Comparison of ENCODE assay signal across 17 cellular contexts in genomic region chr19:888615-889385, GRCh38. TPM values are rescaled to one million over a fixed set of nuclear protein-coding genes. Genes with fewer than 3 reads are reported as not detected.
DNase-seq lines count a peak whose midpoint lies in the region; ATAC-seq, FAIRE-seq and TF ChIP-seq lines count a peak whose summit lies in the region.
"Had no signal": no experiment of that assay in that cellular context is flagged by ENCODE, and none has a peak within 500 bp of the region (broad histone marks: within the 10 kb centered on the region; RNA-seq: fewer than 3 reads in every experiment).

No MANE protein-coding gene starts in this region.

- TF ChIP-seq POLR2A in GM12891 (IDR thresholded peaks at IDR 0.05; ENCODE audit: low read depth, low read length): no peak

- intact Hi-C loops in Caco-2 (cut with micrococcal nuclease; ENCODE audit: unreplicated experiment): no loop called here

- peaks cover 2% of the 10 kb centered on the region for H3K36me3 ChIP-seq in Caco-2 (ENCODE audit: control insufficient read depth, insufficient read depth, low read length)

- H3K4me1 Mint-ChIP-seq in Caco-2 (ENCODE audit: low read depth, unreplicated experiment): no peaks in the 10 kb centered on the region
- peaks cover 8 to 18% (median 10%) of the 10 kb centered on the region in 3 donors for H3K4me1 Mint-ChIP-seq in IgD-negative memory B cell
- peaks cover 17 to 30% (median 27%) of the 10 kb centered on the region in 3 donors for H3K4me1 Mint-ChIP-seq in naive B cell

- ATAC-seq in naive B cell (ENCODE audit: low read depth in 2 of 2) (no peak), HG02759 (IDR thresholded peaks at IDR 0.05; ENCODE audit: unreplicated experiment) (no peak)

- no peak overlapping the region for H3K4me3 ChIP-seq in Caco-2 (ENCODE audit: low read depth, low read length)
- H3K4me3 ChIP-seq: Peyer's patch had no signal

- H3K36me3 Mint-ChIP-seq in Caco-2 (ENCODE audit: insufficient read depth, unreplicated experiment): peaks cover 38% of the 10 kb centered on the region
- no peaks in the 10 kb centered on the region for H3K36me3 Mint-ChIP-seq in IgD-negative memory B cell
- H3K36me3 Mint-ChIP-seq in naive B cell: no peaks in the 10 kb centered on the region

- no peak overlapping the region for H3K4me3 Mint-ChIP-seq in Caco-2 (ENCODE audit: unreplicated experiment)
- peak overlapping the region in 2 of 4 donors; percentile 72 to 96 for H3K4me3 Mint-ChIP-seq in IgD-negative memory B cell
- peak overlapping the region in 6 of 8 donors; percentile 9 to 70 (median 38) for H3K4me3 Mint-ChIP-seq in naive B cell

- H3K4me1 ChIP-seq in Caco-2: peaks cover 11% of the 10 kb centered on the region

- POLR2A ChIA-PET in Caco-2 (lab: Charles Lee): no interaction called here

- no peak for DNase-seq in Caco-2
- peak; percentile 22 for DNase-seq in activated CD8-positive, alpha-beta memory T cell treated with anti-CD3 and anti-CD28 coated beads, Interleukin-2, amount 50 U/mL, for 1 hour (ENCODE audit: extremely low read depth)
- DNase-seq in naive B cell: no peak
- no peak for DNase-seq in GM12891 (ENCODE audit: insufficient read length, low spot score)
- DNase-seq in SW480 (ENCODE audit: low spot score): no peak
- DNase-seq: NCI-H2171, Peyer's patch, posterior cingulate gyrus had no signal

- CTCF ChIA-PET in Caco-2 (lab: Charles Lee): interaction anchor here (0.6 kb wide), 1 partner anchor 89 kb away, joined by 14 read pairs; no protein-coding TSS in a partner anchor

- H3K9me3 Mint-ChIP-seq in Caco-2 (ENCODE audit: unreplicated experiment) (no peaks in the 10 kb centered on the region), IgD-negative memory B cell (peaks cover 0 to 2% (median 0%) of the 10 kb centered on the region in 3 donors), naive B cell (peaks cover 0 to 3% (median 0%) of the 10 kb centered on the region in 7 donors)
- H3K9me3 Mint-ChIP-seq: CD14-positive monocyte had no signal

- no peaks in the 10 kb centered on the region for H3K27me3 Mint-ChIP-seq in Caco-2 (ENCODE audit: insufficient read depth, unreplicated experiment)
- peaks cover 2% of the 10 kb centered on the region for H3K27me3 Mint-ChIP-seq in IgD-negative memory B cell
- no peaks in the 10 kb centered on the region for H3K27me3 Mint-ChIP-seq in naive B cell

- BruUV-seq in Caco-2 (replicated peaks; lab: Mats Ljungman, UMichigan): TSS peak; percentile 25

- no peak for TF ChIP-seq CTCF in Caco-2 (IDR thresholded peaks at IDR 0.05; ENCODE audit: insufficient read depth in 1 of 2, low read depth in 1 of 2, low read length in 1 of 2, severe bottlenecking in 1 of 2, unreplicated experiment in 1 of 2)

- H3K27ac Mint-ChIP-seq in Caco-2 (ENCODE audit: unreplicated experiment): no peak overlapping the region
- peak overlapping the region in 2 of 3 donors; percentile 94 to 97 for H3K27ac Mint-ChIP-seq in IgD-negative memory B cell
- H3K27ac Mint-ChIP-seq in naive B cell: peak overlapping the region in 4 of 6 donors; percentile 59 to 87 (median 76)

- FAIRE-seq in GM12891 (lab: Jason Lieb, UNC): no peak
- FAIRE-seq: colon, G401.6, TTC549 had no signal

- no peaks in the 10 kb centered on the region for H3K9me3 ChIP-seq in Caco-2
- H3K9me3 ChIP-seq: Peyer's patch had no signal

- no peaks in the 10 kb centered on the region for H3K27me3 ChIP-seq in Caco-2 (replicated peaks; ENCODE audit: control insufficient read depth, insufficient read depth, low read length)
- H3K27me3 ChIP-seq: Peyer's patch had no signal

TF ChIP-seq in GM12891, 5 proteins besides CTCF, POLR2A, EP300 and RAD21:
- no peak for TF ChIP-seq POU2F2 (IDR thresholded peaks at IDR 0.05; ENCODE audit: low read depth, low read length)
- TF ChIP-seq POLR2AphosphoS5 (IDR thresholded peaks at IDR 0.05; ENCODE audit: low read depth, low read length): no peak
- no peak for TF ChIP-seq TAF1 (IDR thresholded peaks at IDR 0.05; ENCODE audit: low read depth, low read length)
- TF ChIP-seq SPI1 (IDR thresholded peaks at IDR 0.05; ENCODE audit: low read depth, low read length): no peak
- TF ChIP-seq PAX5 (IDR thresholded peaks at IDR 0.05; ENCODE audit: insufficient read depth, low read length, severe bottlenecking): no peak

RNA-seq across cellular contexts. Expression of gene MED16, which starts 4.2 kb away (rescaled TPM):
- 64.3 and 69.1 TPM in 2 replicates for total RNA-seq in Caco-2 (2022)
- 138 TPM for polyA plus RNA-seq in IgD-negative memory B cell
- polyA plus RNA-seq in naive B cell (ENCODE audit: low read depth in 6 of 6): 10 to 100 TPM; 34.0 to 89.4 (median 51.1) TPM
- polyA plus RNA-seq in GM12891 (2012; ENCODE audit: low read depth, missing spikeins): 25.2 TPM

RNA-seq across cellular contexts. Expression of gene RNU6-9, which starts 4.5 kb away (rescaled TPM):
- not detected in 2 replicates for total RNA-seq in Caco-2 (2022)
- not detected for polyA plus RNA-seq in IgD-negative memory B cell
- not detected for polyA plus RNA-seq in naive B cell (ENCODE audit: low read depth in 6 of 6)
- polyA plus RNA-seq in GM12891 (2012; ENCODE audit: low read depth, missing spikeins): not detected
- total RNA-seq: mesenteric fat pad, Peyer's patch, subcutaneous adipose tissue had no signal
- polyA plus RNA-seq: adipose tissue, CD14-positive monocyte had no signal

RNA-seq across cellular contexts. Expression of gene R3HDM4, which starts 24.2 kb away (rescaled TPM):
- 57.7 and 60.4 TPM in 2 replicates for total RNA-seq in Caco-2 (2022)
- polyA plus RNA-seq in IgD-negative memory B cell (322 TPM), naive B cell (ENCODE audit: low read depth in 6 of 6) (100 to 1,000 TPM; 162 to 209 (median 175) TPM)
- 35.8 TPM for polyA plus RNA-seq in GM12891 (2012; ENCODE audit: low read depth, missing spikeins)

RNA-seq across cellular contexts. Expression of gene KISS1R, which starts 28.3 kb away (rescaled TPM):
- total RNA-seq in Caco-2 (2022): 13.0 and 16.6 TPM in 2 replicates
- polyA plus RNA-seq in IgD-negative memory B cell (3.9 TPM), naive B cell (ENCODE audit: low read depth in 6 of 6) (under 1 TPM in 4 of 6 donors, not detected in 2; 0.17 to 0.42 (median 0.33) TPM)
- 0.63 TPM for polyA plus RNA-seq in GM12891 (2012; ENCODE audit: low read depth, missing spikeins)
- total RNA-seq: mesenteric fat pad, Peyer's patch, subcutaneous adipose tissue had no signal
- polyA plus RNA-seq: CD14-positive monocyte had no signal

RNA-seq across cellular contexts. Expression of gene CFD, which starts 29.3 kb away (rescaled TPM):
- total RNA-seq in Caco-2 (2022): 4.4 and 6.1 TPM in 2 replicates
- 6.3 TPM for polyA plus RNA-seq in IgD-negative memory B cell
- 1 to 10 TPM in 5 of 6 donors, not detected in 1; 1.2 to 3.2 (median 1.8) TPM for polyA plus RNA-seq in naive B cell (ENCODE audit: low read depth in 6 of 6)
- 0.27 TPM for polyA plus RNA-seq in GM12891 (2012; ENCODE audit: low read depth, missing spikeins)
